Comparison of ENCODE assay signal across 7 cellular contexts in the genomic region with DNA sequence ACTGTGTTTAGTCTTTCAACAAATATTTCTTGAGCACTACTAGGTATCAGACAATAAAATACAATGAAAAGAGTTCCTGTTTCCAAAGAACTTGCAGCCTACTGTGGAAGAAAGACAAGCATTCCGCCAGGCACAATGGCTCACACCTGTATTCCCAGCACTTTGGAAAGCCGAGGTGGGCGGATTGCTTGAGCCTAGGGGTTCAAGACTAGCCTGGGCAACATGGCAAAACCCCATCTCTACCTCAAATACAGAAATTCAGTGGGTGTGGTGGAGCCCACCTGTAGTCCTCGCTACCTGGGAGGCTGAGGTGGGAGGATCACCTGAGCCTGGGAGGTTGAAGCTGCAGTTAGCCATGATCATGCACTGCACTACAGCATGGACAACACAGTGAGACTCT. TPM values are rescaled to one million over a fixed set of nuclear protein-coding genes. Genes with fewer than 3 reads are reported as not detected.
"Had no signal": no experiment of that assay in that cellular context is flagged by ENCODE, and none has a peak within 500 bp of the region (broad histone marks: within the 10 kb centered on the region; RNA-seq: fewer than 3 reads in every experiment).

No MANE protein-coding gene starts in this region.

- H3K4me3 Mint-ChIP-seq: IgD-negative memory B cell had no signal

- H3K4me1 Mint-ChIP-seq: IgD-negative memory B cell had no signal

- DNase-seq: IMR-90 had no signal

- H3K27ac ChIP-seq: HL-60 had no signal

- H3K36me3 Mint-ChIP-seq: IgD-negative memory B cell had no signal

- H3K27ac Mint-ChIP-seq: IgD-negative memory B cell had no signal

- ATAC-seq: HepG2, K562 had no signal

- H3K4me3 ChIP-seq: K562 had no signal

RNA-seq across cellular contexts. Expression of gene SVOPL, which starts 6.1 kb away (rescaled TPM):
- total RNA-seq: HepG2, HT-29, HT1080, IMR-90, K562 had no signal
- polyA plus RNA-seq: HepG2, IgD-negative memory B cell, IMR-90 had no signal
